ENCODE assay signal across 19 cellular contexts in the genomic region with DNA sequence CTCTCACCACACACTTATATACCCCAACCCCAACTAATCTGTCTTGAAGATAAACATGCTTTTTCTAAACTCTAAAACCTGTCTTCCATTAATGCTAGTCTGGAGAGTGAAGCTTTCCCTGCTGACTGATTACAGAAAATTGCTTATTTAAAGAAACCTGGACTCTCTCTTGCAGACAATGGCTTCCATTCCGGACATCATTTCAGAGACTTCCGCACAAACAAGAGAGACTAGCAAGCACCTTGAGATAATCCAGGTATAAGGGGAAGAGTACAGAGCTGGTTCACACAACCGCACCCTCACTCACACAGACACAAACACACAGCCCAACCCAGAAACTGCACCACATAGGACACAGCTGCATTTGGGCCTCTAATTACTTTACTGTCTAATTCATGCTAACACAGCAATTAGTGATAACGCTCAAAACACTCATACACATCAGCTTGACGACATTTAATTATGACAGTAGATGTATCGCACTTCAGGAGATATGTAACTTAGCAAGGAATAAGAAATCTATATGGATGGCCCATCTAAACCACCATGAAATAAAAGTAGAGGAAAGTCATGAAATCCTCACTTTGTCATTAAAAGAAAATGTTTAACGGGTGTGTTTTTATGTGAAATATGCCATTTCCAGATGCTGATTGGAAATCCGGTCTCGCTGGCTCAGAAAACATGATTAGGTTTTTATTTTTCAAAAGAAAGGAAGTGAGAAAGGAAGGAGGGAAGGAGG.
"Had no signal": no experiment of that assay in that cellular context is flagged by ENCODE, and none has a peak within 500 bp of the region (broad histone marks: within the 10 kb centered on the region; RNA-seq: fewer than 3 reads in every experiment).

No MANE protein-coding gene starts in this region.

- H3K36me3 ChIP-seq: left lung, lower lobe of right lung, neural progenitor cell, ovary, right atrium auricular region, tibial nerve had no signal

- H3K9ac ChIP-seq: neural progenitor cell had no signal

- H3K4me2 ChIP-seq: neural progenitor cell had no signal

- H3K27me3 ChIP-seq: foreskin keratinocyte, left lung, neural progenitor cell, ovary, right atrium auricular region, testis, tibial nerve had no signal

- H3K27ac ChIP-seq: epithelial cell of prostate, foreskin keratinocyte, left lung, lower lobe of right lung, neural progenitor cell, ovary, right atrium auricular region, testis, tibial nerve had no signal

- H3K4me1 ChIP-seq: foreskin keratinocyte, left lung, lower lobe of right lung, right atrium auricular region, testis, tibial nerve had no signal

- DNase-seq: effector memory CD8-positive, alpha-beta T cell; foreskin keratinocyte; immature natural killer cell; left lung; lower lobe of right lung; midbrain; nucleus accumbens; ovary; small intestine; stimulated activated CD4-positive, alpha-beta T cell treated with anti-CD3 and anti-CD28 coated beads, Interleukin-4, amount 100 ng/mL, for 1 hour; stimulated activated CD8-positive, alpha-beta memory T cell treated with anti-CD3 and anti-CD28 coated beads, Interleukin-4, amount 100 ng/mL, for 48 hours; testis had no signal

- H3K4me3 ChIP-seq: left lung, lower lobe of right lung, neural progenitor cell, ovary, right atrium auricular region, testis, tibial nerve had no signal

- H2AFZ ChIP-seq: neural progenitor cell had no signal

- ATAC-seq: effector memory CD8-positive, alpha-beta T cell; foreskin keratinocyte; left lung; lower lobe of right lung; natural killer cell treated with Interleukin-12 subunit alpha and Interleukin-12 subunit beta and Interleukin-15 and Interleukin-18, amount 100 ng/mL, for 72 hours; stimulated activated effector memory CD8-positive, alpha-beta T cell treated with anti-CD3 and anti-CD28 coated beads, Interleukin-12 subunit alpha, Interleukin-12 subunit beta, amount 100 ng/mL, for 72 hours had no signal

- H3K9me3 ChIP-seq: ovary, testis had no signal

- FAIRE-seq: keratinocyte, small intestine had no signal
